Comparison of ENCODE assay signal across 19 cellular contexts in the genomic region with DNA sequence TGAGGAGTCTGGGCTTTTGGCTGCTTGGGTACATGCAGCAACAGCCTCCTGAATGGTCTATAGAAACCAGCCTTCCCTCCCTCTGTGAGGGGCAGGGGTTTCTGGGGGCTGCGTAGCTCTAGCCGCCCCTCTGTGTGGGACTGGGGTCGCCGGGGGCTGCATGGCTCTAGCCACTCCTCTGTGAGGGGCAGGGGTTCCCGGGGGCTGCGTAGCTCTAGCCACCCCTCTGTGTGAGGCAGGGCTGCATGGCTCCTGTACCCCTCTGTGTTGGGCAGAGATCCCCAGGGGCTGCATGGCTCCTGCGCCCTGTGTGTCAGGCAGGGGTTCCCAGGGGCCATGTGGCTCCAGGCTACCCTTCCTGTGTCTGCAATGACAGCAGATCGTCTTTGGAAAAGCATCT. TPM values are rescaled to one million over a fixed set of nuclear protein-coding genes. Genes with fewer than 3 reads are reported as not detected.
DNase-seq lines count a peak whose midpoint lies in the region; ATAC-seq, FAIRE-seq and TF ChIP-seq lines count a peak whose summit lies in the region.
"Had no signal": no experiment of that assay in that cellular context is flagged by ENCODE, and none has a peak within 500 bp of the region (broad histone marks: within the 10 kb centered on the region; RNA-seq: fewer than 3 reads in every experiment).

No MANE protein-coding gene starts in this region.

- H3K4me1 Mint-ChIP-seq in astrocyte (ENCODE audit: low read depth, unreplicated experiment) = peaks cover 22% of the 10 kb centered on the region

- H3F3A ChIP-seq in Loucy (ENCODE audit: low read depth) = peaks cover 4% of the 10 kb centered on the region; the same call in 1 of the 2 replicates
- no peaks in the 10 kb centered on the region for H3F3A ChIP-seq in PC-3 (ENCODE audit: low read length, unreplicated experiment)

- H3K9me2 ChIP-seq in Loucy (replicated peaks; ENCODE audit: low read depth, low read length) (no peaks in the 10 kb centered on the region), PC-3 (replicated peaks; ENCODE audit: low read length) (no peaks in the 10 kb centered on the region)

- no peak overlapping the region for H3K27ac Mint-ChIP-seq in astrocyte (ENCODE audit: unreplicated experiment)
- H3K27ac Mint-ChIP-seq: activated naive CD4-positive, alpha-beta T cell treated with anti-CD3 and anti-CD28 coated beads for 36 hours; CD4-positive, alpha-beta T cell had no signal

- no peaks in the 10 kb centered on the region for H3K27me3 ChIP-seq in Loucy (ENCODE audit: insufficient read depth, low read length, poor library complexity, severe bottlenecking)
- H3K27me3 ChIP-seq in astrocyte (ENCODE audit: insufficient read depth, low read length) = no peaks in the 10 kb centered on the region
- H3K27me3 ChIP-seq in layer of hippocampus (ENCODE audit: control insufficient read depth, insufficient read depth, low read length) = no peaks in the 10 kb centered on the region
- H3K27me3 ChIP-seq in stomach = no peaks in the 10 kb centered on the region
- no peaks in the 10 kb centered on the region for H3K27me3 ChIP-seq in PC-3 (ENCODE audit: low read length)
- H3K27me3 ChIP-seq: cardiac muscle cell had no signal

- H3K4me2 ChIP-seq in Loucy (ENCODE audit: low read depth, low read length, poor library complexity, severe bottlenecking) (peak overlapping the region; percentile 9), astrocyte (ENCODE audit: low read length) (peak overlapping the region; percentile 75), PC-3 (ENCODE audit: low read length) (no peak overlapping the region)
- H3K4me2 ChIP-seq: KMS-11 had no signal

- H3K9me3 Mint-ChIP-seq in astrocyte (ENCODE audit: unreplicated experiment) = peaks cover 3% of the 10 kb centered on the region
- H3K9me3 Mint-ChIP-seq: CD4-positive, alpha-beta T cell had no signal

- CTCF ChIA-PET in PC-3 (lab: Charles Lee) = no interaction called here

- H4K20me1 ChIP-seq in Loucy (ENCODE audit: insufficient read depth, low read length, poor library complexity, severe bottlenecking) (peaks cover 100% of the 10 kb centered on the region), astrocyte (ENCODE audit: insufficient read depth, low read length) (peaks cover 66% of the 10 kb centered on the region), PC-3 (ENCODE audit: low read length) (no peaks in the 10 kb centered on the region; the same call in 1 of the 2 replicates)

- H3K4me1 ChIP-seq in Loucy (ENCODE audit: insufficient read depth, low read length, poor library complexity, severe bottlenecking) = peaks cover 30% of the 10 kb centered on the region
- H3K4me1 ChIP-seq in astrocyte (ENCODE audit: insufficient read depth, low read length) = peaks cover 36% of the 10 kb centered on the region
- H3K4me1 ChIP-seq in stomach = peaks cover 25 to 66% (median 51%) of the 10 kb centered on the region in 4 donors
- peaks cover 17% of the 10 kb centered on the region for H3K4me1 ChIP-seq in PC-3 (ENCODE audit: insufficient read depth, low read length)

- H3K4me3 Mint-ChIP-seq in astrocyte (ENCODE audit: unreplicated experiment) = no peak overlapping the region
- H3K4me3 Mint-ChIP-seq: activated naive CD4-positive, alpha-beta T cell treated with anti-CD3 and anti-CD28 coated beads for 36 hours; CD4-positive, alpha-beta T cell had no signal

- BruUV-seq in PC-3 (replicated peaks; lab: Mats Ljungman, UMichigan) = no TSS peak

- H3K27ac ChIP-seq in astrocyte (ENCODE audit: low read depth, low read length) (peak overlapping the region; percentile 86), layer of hippocampus (ENCODE audit: low read depth, low read length) (peak overlapping the region; percentile 39), stomach (peak overlapping the region; percentile 29 to 85 (median 46)), PC-3 (ENCODE audit: low read length) (no peak overlapping the region)
- H3K27ac ChIP-seq: cardiac muscle cell, KMS-11 had no signal

- no peak for DNase-seq in astrocyte (ENCODE audit: low read depth)
- DNase-seq in stomach = no peak
- DNase-seq in GM10266 (ENCODE audit: extremely low spot score) = no peak
- no peak for DNase-seq in PC-3
- DNase-seq: activated CD8-positive, alpha-beta memory T cell treated with anti-CD3 and anti-CD28 coated beads, Interleukin-2, amount 50 U/mL, for 4 hours; activated naive CD4-positive, alpha-beta T cell treated with anti-CD3 and anti-CD28 coated beads for 36 hours; CD4-positive, alpha-beta T cell; DND-41; NCI-H1105; RPMI8226; stimulated activated naive CD4-positive, alpha-beta T cell; T-helper 2 cell had no signal

- no peak for TF ChIP-seq EP300 in stomach (IDR thresholded peaks at IDR 0.05)

- H3K79me2 ChIP-seq in Loucy (ENCODE audit: insufficient read depth, low read length) = peaks cover 100% of the 10 kb centered on the region
- H3K79me2 ChIP-seq in astrocyte (ENCODE audit: insufficient read depth, low read length) = peaks cover 75% of the 10 kb centered on the region
- H3K79me2 ChIP-seq in PC-3 (ENCODE audit: low read length) = peaks cover 32% of the 10 kb centered on the region

- H2AFZ ChIP-seq in Loucy (ENCODE audit: low read length) = no peak overlapping the region
- H2AFZ ChIP-seq in astrocyte (ENCODE audit: low read depth, low read length) = no peak overlapping the region
- H2AFZ ChIP-seq in PC-3 (ENCODE audit: low read length) = no peak overlapping the region

- no peak for FAIRE-seq in astrocyte (lab: Jason Lieb, UNC)
- FAIRE-seq: frontal cortex had no signal

- 78 to 95% (median 91%) methylated on average over 7 to 8 of the region's 8 CpGs for WGBS in stomach, 5 donors

- TF ChIP-seq POLR2A in stomach (IDR thresholded peaks at IDR 0.05) = no peak

- intact Hi-C loops in stomach (cut with DNase I; ENCODE audit: low total_unique reads) = loop anchor here (10.0 kb wide), 1 partner anchor 126 kb away; no protein-coding TSS in a partner anchor
- intact Hi-C loops in PC-3 (cut with micrococcal nuclease) = loop anchor here (10.0 kb wide), 2 partner anchors 66 to 236 kb away; no protein-coding TSS in a partner anchor

- peaks cover 2% of the 10 kb centered on the region for H3K36me3 Mint-ChIP-seq in astrocyte (ENCODE audit: low read depth, unreplicated experiment)

- H3K4me3 ChIP-seq in Loucy (ENCODE audit: low read length, poor library complexity, severe bottlenecking) = no peak overlapping the region
- H3K4me3 ChIP-seq in astrocyte (ENCODE audit: insufficient read depth, low read depth, low read length) = no peak overlapping the region
- H3K4me3 ChIP-seq in stomach = no peak overlapping the region
- no peak overlapping the region for H3K4me3 ChIP-seq in PC-3 (ENCODE audit: low read length)
- H3K4me3 ChIP-seq: cardiac muscle cell had no signal

- TF ChIP-seq CTCF in Loucy (conservative IDR thresholded peaks at IDR 0.05; ENCODE audit: low read length) (no peak), astrocyte (IDR thresholded peaks at IDR 0.05; ENCODE audit: insufficient read depth, low read depth, low read length) (no peak), stomach (IDR thresholded peaks at IDR 0.05) (no peak), GM10266 (IDR thresholded peaks at IDR 0.05; ENCODE audit: control insufficient read depth, insufficient read depth, low read depth, missing control alignments) (no peak), PC-3 (conservative IDR thresholded peaks at IDR 0.05; ENCODE audit: low read depth, low read length) (no peak)

- H3K9me3 ChIP-seq in Loucy (ENCODE audit: insufficient read depth, low read depth, low read length) (no peaks in the 10 kb centered on the region), astrocyte (ENCODE audit: insufficient read depth, low read depth, low read length) (no peaks in the 10 kb centered on the region), stomach (no peaks in the 10 kb centered on the region), PC-3 (ENCODE audit: low read length) (no peaks in the 10 kb centered on the region)

- ATAC-seq in HG02610 (IDR thresholded peaks at IDR 0.05; ENCODE audit: unreplicated experiment) = no peak
- ATAC-seq in PC-3 = no peak
- ATAC-seq: activated CD4-positive, CD25-positive, alpha-beta regulatory T cell treated with anti-CD3 and anti-CD28 coated beads, Interleukin-2, amount 50 U/mL, for 24 hours had no signal

- H3K9ac ChIP-seq in Loucy (ENCODE audit: low read depth, low read length, poor library complexity, severe bottlenecking) = no peak overlapping the region
- H3K9ac ChIP-seq in astrocyte (ENCODE audit: low read length) = peak overlapping the region; percentile 73
- H3K9ac ChIP-seq in PC-3 (ENCODE audit: low read length) = no peak overlapping the region
- H3K9ac ChIP-seq: KMS-11 had no signal

- H3K36me3 ChIP-seq in Loucy (ENCODE audit: insufficient read depth, low read length) (peaks cover 98% of the 10 kb centered on the region), astrocyte (ENCODE audit: insufficient read depth, low read length) (no peaks in the 10 kb centered on the region), stomach (no peaks in the 10 kb centered on the region), PC-3 (ENCODE audit: low read depth, low read length) (no peaks in the 10 kb centered on the region)
- H3K36me3 ChIP-seq: cardiac muscle cell had no signal

- no peaks in the 10 kb centered on the region for H3K27me3 Mint-ChIP-seq in astrocyte (ENCODE audit: low read depth, unreplicated experiment)
- H3K27me3 Mint-ChIP-seq: CD4-positive, alpha-beta T cell had no signal

- POLR2A ChIA-PET in PC-3 (lab: Charles Lee; ENCODE audit: unreplicated experiment) = no interaction called here

RNA-seq across cellular contexts. Expression of a gene that starts 17.6 kb away (rescaled TPM):
- total RNA-seq in astrocyte (20.5 and 20.9 TPM in 2 replicates), stomach (100 to 1,000 TPM in 1 of 5 donors, 10 to 100 TPM in 2, 1 to 10 TPM in 2; 2.9 to 178 (median 20.7) TPM), PC-3 (2014; rRNA removed) (21.5 and 25.6 TPM in 2 replicates)
- 10 to 100 TPM in 2 of 3 donors, 1 to 10 TPM in 1; 5.8 to 15.2 (median 10.5) TPM for polyA plus RNA-seq in stomach
